In the genomic region with DNA sequence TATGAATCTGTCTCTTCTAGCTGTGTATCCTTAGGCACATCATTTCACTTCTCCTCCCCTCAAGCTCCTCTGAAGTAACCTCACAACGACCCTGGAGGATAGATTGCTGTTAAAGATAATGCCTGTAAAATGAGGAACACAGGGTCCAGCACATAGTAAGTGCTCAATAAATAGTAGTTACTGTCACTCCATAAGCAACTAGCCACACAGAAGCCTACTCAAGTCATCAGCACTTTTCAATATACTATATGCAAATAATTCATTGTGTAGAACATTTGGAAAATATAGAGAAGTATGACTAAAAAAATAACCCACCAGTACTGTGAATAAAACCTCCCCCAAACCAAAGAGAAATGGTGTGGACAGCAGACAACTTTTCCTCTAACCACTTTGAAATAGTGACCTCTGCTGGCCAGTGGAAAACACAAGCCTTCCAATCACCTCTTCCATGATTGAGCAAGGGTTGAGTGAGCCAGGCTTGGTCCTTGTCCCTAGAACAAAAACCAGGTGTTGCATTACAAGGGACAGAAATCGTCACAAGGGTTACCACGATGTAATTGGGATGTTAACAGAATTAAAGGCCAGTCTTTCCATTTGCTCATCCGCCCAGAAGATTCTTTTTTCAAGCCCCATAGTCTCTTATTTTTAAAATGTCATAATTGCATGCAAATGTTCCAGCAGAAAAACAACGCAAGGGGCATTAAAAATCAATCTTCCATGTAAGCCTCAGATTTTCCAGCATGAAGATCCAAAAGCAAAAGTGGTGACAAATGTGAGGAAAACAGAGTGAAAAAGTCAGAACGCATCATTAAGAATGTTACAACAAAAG, we compare ENCODE assay signal across 9 cellular contexts. TPM values are rescaled to one million over a fixed set of nuclear protein-coding genes. Genes with fewer than 3 reads are reported as not detected.
DNase-seq lines count a peak whose midpoint lies in the region; ATAC-seq and TF ChIP-seq lines count a peak whose summit lies in the region.
"Had no signal": no experiment of that assay in that cellular context is flagged by ENCODE, and none has a peak within 500 bp of the region (broad histone marks: within the 10 kb centered on the region; RNA-seq: fewer than 3 reads in every experiment).

No MANE protein-coding gene starts in this region.

- no peaks in the 10 kb centered on the region for H3K4me1 Mint-ChIP-seq in activated naive CD4-positive, alpha-beta T cell treated with anti-CD3 and anti-CD28 coated beads for 36 hours (ENCODE audit: low read depth)
- H3K4me1 Mint-ChIP-seq in osteocyte (ENCODE audit: unreplicated experiment) = no peaks in the 10 kb centered on the region

- no peaks in the 10 kb centered on the region for H3K79me2 ChIP-seq in fibroblast of lung (ENCODE audit: control insufficient read depth, insufficient read depth, low read length)

- no peak overlapping the region for H3K4me2 ChIP-seq in fibroblast of lung (ENCODE audit: extremely low read depth, insufficient read depth, low read length)

- no peak overlapping the region for H3K27ac Mint-ChIP-seq in activated naive CD4-positive, alpha-beta T cell treated with anti-CD3 and anti-CD28 coated beads for 36 hours
- no peak overlapping the region for H3K27ac Mint-ChIP-seq in osteocyte (ENCODE audit: unreplicated experiment)
- H3K27ac Mint-ChIP-seq: activated naive CD8-positive, alpha-beta T cell had no signal

- ATAC-seq in HG03521 (IDR thresholded peaks at IDR 0.05; ENCODE audit: unreplicated experiment) (no peak), GM18909 (IDR thresholded peaks at IDR 0.05; ENCODE audit: poor library complexity, unreplicated experiment) (no peak)

- H4K20me1 ChIP-seq in fibroblast of lung (ENCODE audit: control insufficient read depth, extremely low read depth, insufficient read depth, low read length) = no peaks in the 10 kb centered on the region

- no peaks in the 10 kb centered on the region for H3K36me3 ChIP-seq in fibroblast of lung (ENCODE audit: control insufficient read depth, insufficient read depth, low read length)

- no peak overlapping the region for H2AFZ ChIP-seq in fibroblast of lung (ENCODE audit: low read length)

- H3K9ac ChIP-seq in fibroblast of lung (ENCODE audit: insufficient read depth, low read length) = no peak overlapping the region

- CTCF ChIA-PET in activated naive CD4-positive, alpha-beta T cell treated with anti-CD3 and anti-CD28 coated beads for 36 hours (lab: Charles Lee) = interaction anchor here (0.6 to 1.7 kb wide), 16 partner anchors 8 to 702 kb away, joined by 3 to 8 read pairs (median 4); no protein-coding TSS in a partner anchor

- H3K4me3 ChIP-seq in fibroblast of lung (replicated peaks in 1 of 4; ENCODE audit: control extremely low read depth in 1 of 4, insufficient read depth in 1 of 4, low read depth in 3 of 4, low read length in 4 of 4) = no peak overlapping the region

- TF ChIP-seq CTCF in fibroblast of lung (conservative IDR thresholded peaks at IDR 0.05 in 1 of 2, IDR thresholded peaks at IDR 0.05 in 1 of 2; ENCODE audit: low read depth in 1 of 2, low read length in 2 of 2) = peak; percentile 82 to 83
- peak; percentile 81 for TF ChIP-seq CTCF in osteocyte (IDR thresholded peaks at IDR 0.05)

- no peaks in the 10 kb centered on the region for H3K4me1 ChIP-seq in fibroblast of lung (ENCODE audit: control insufficient read depth, extremely low read depth, insufficient read depth, low read length)

- H3K9me3 Mint-ChIP-seq in activated naive CD4-positive, alpha-beta T cell treated with anti-CD3 and anti-CD28 coated beads for 36 hours = no peaks in the 10 kb centered on the region
- H3K9me3 Mint-ChIP-seq in osteocyte (ENCODE audit: unreplicated experiment) = no peaks in the 10 kb centered on the region

- peak; percentile 51 for DNase-seq in activated naive CD4-positive, alpha-beta T cell treated with anti-CD3 and anti-CD28 coated beads for 36 hours
- no peak for DNase-seq in activated naive CD4-positive, alpha-beta T cell treated with Interleukin-2 at 50 U/mL for 16 hours
- DNase-seq in M059J (ENCODE audit: low read depth) = peak; percentile 74
- peak; percentile 38 for DNase-seq in SKM-1 (lab: John Stamatoyannopoulos, UW; ENCODE audit: unreplicated experiment)
- DNase-seq in fibroblast of lung (ENCODE audit: low read depth in 2 of 2) = peak; percentile 57 to 82
- peak; percentile 82 for DNase-seq in osteocyte (ENCODE audit: extremely low spot score, unreplicated experiment)

- no peaks in the 10 kb centered on the region for H3K9me3 ChIP-seq in fibroblast of lung (ENCODE audit: control insufficient read depth, insufficient read depth, low read depth, low read length)

- intact Hi-C loops in activated naive CD4-positive, alpha-beta T cell treated with anti-CD3 and anti-CD28 coated beads for 36 hours (cut with micrococcal nuclease) = loop anchor here (1.0 kb wide), 1 partner anchor 269 kb away; no protein-coding TSS in a partner anchor

- H3K4me3 Mint-ChIP-seq in activated naive CD4-positive, alpha-beta T cell treated with anti-CD3 and anti-CD28 coated beads for 36 hours = no peak overlapping the region
- no peak overlapping the region for H3K4me3 Mint-ChIP-seq in osteocyte (ENCODE audit: unreplicated experiment)
- H3K4me3 Mint-ChIP-seq: activated naive CD8-positive, alpha-beta T cell had no signal

- H3K36me3 Mint-ChIP-seq in activated naive CD4-positive, alpha-beta T cell treated with anti-CD3 and anti-CD28 coated beads for 36 hours (ENCODE audit: low read depth) = no peaks in the 10 kb centered on the region
- H3K36me3 Mint-ChIP-seq in osteocyte (ENCODE audit: unreplicated experiment) = no peaks in the 10 kb centered on the region

- H3K27me3 ChIP-seq in fibroblast of lung (ENCODE audit: control insufficient read depth, insufficient read depth, low read length) = no peaks in the 10 kb centered on the region

- no peak overlapping the region for H3K27ac ChIP-seq in fibroblast of lung (ENCODE audit: insufficient read depth, low read length)

- no peaks in the 10 kb centered on the region for H3K27me3 Mint-ChIP-seq in activated naive CD4-positive, alpha-beta T cell treated with anti-CD3 and anti-CD28 coated beads for 36 hours (ENCODE audit: low read depth)
- H3K27me3 Mint-ChIP-seq in osteocyte (ENCODE audit: unreplicated experiment) = no peaks in the 10 kb centered on the region
- H3K27me3 Mint-ChIP-seq: activated naive CD8-positive, alpha-beta T cell had no signal

RNA-seq across cellular contexts. Expression of a gene that starts 15.7 kb away (rescaled TPM):
- total RNA-seq in activated naive CD4-positive, alpha-beta T cell treated with anti-CD3 and anti-CD28 coated beads for 36 hours = not detected
- 2.3 and 3.0 TPM in 2 replicates for total RNA-seq in M059J (2014; rRNA removed; shearing (Covaris generic))
- under 0.01 TPM in 1 of 2 replicates, not detected in the other for total RNA-seq in fibroblast of lung
- 0.05 and 0.11 TPM in 2 replicates for polyA plus RNA-seq in fibroblast of lung
- polyA plus RNA-seq in fibroblast of lung (2012) = 0.22 and 0.46 TPM in 2 replicates
- 0.12 and 0.22 TPM in 2 replicates for polyA minus RNA-seq in fibroblast of lung (ENCODE audit: low replicate concordance)
- total RNA-seq in osteocyte = 38.0 and 38.3 TPM in 2 replicates
